ENCODE assay signal across 1 cellular context in the genomic region with DNA sequence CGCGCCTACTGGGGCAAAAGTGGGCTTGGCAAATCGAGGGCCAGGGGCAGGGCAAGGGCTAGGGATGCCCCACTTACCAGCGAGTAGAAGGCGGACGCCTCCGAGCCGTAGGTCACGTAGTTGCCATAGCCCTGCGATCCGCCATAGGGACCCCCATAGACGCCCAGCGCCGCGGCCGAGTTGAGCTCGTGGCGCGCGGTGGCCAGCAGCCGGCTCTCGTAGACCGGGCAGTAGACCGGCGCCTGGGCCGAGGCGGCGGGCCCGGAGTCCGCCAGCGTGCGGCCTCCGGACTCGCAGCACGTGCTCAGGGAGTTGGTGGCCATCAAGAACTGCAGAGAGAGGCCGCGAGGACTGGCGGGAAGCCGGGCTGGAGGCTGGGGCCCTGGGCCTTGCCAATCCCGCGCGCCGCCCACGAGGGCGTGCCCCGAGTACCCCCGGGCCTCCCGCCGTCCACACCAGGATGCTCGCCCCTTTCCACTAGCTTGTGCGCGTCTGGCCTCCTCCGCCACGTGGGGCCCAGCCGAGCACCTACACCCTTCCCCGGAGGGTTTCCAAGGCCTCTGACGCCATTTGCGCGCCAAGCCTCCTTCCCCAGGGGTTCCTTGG.
TF ChIP-seq lines count a peak whose summit lies in the region.

No MANE protein-coding gene starts in this region.

TF ChIP-seq in GM23338, 12 proteins besides CTCF, POLR2A, EP300 and RAD21 (continued from another document):
- TF ChIP-seq, protein P1, sequence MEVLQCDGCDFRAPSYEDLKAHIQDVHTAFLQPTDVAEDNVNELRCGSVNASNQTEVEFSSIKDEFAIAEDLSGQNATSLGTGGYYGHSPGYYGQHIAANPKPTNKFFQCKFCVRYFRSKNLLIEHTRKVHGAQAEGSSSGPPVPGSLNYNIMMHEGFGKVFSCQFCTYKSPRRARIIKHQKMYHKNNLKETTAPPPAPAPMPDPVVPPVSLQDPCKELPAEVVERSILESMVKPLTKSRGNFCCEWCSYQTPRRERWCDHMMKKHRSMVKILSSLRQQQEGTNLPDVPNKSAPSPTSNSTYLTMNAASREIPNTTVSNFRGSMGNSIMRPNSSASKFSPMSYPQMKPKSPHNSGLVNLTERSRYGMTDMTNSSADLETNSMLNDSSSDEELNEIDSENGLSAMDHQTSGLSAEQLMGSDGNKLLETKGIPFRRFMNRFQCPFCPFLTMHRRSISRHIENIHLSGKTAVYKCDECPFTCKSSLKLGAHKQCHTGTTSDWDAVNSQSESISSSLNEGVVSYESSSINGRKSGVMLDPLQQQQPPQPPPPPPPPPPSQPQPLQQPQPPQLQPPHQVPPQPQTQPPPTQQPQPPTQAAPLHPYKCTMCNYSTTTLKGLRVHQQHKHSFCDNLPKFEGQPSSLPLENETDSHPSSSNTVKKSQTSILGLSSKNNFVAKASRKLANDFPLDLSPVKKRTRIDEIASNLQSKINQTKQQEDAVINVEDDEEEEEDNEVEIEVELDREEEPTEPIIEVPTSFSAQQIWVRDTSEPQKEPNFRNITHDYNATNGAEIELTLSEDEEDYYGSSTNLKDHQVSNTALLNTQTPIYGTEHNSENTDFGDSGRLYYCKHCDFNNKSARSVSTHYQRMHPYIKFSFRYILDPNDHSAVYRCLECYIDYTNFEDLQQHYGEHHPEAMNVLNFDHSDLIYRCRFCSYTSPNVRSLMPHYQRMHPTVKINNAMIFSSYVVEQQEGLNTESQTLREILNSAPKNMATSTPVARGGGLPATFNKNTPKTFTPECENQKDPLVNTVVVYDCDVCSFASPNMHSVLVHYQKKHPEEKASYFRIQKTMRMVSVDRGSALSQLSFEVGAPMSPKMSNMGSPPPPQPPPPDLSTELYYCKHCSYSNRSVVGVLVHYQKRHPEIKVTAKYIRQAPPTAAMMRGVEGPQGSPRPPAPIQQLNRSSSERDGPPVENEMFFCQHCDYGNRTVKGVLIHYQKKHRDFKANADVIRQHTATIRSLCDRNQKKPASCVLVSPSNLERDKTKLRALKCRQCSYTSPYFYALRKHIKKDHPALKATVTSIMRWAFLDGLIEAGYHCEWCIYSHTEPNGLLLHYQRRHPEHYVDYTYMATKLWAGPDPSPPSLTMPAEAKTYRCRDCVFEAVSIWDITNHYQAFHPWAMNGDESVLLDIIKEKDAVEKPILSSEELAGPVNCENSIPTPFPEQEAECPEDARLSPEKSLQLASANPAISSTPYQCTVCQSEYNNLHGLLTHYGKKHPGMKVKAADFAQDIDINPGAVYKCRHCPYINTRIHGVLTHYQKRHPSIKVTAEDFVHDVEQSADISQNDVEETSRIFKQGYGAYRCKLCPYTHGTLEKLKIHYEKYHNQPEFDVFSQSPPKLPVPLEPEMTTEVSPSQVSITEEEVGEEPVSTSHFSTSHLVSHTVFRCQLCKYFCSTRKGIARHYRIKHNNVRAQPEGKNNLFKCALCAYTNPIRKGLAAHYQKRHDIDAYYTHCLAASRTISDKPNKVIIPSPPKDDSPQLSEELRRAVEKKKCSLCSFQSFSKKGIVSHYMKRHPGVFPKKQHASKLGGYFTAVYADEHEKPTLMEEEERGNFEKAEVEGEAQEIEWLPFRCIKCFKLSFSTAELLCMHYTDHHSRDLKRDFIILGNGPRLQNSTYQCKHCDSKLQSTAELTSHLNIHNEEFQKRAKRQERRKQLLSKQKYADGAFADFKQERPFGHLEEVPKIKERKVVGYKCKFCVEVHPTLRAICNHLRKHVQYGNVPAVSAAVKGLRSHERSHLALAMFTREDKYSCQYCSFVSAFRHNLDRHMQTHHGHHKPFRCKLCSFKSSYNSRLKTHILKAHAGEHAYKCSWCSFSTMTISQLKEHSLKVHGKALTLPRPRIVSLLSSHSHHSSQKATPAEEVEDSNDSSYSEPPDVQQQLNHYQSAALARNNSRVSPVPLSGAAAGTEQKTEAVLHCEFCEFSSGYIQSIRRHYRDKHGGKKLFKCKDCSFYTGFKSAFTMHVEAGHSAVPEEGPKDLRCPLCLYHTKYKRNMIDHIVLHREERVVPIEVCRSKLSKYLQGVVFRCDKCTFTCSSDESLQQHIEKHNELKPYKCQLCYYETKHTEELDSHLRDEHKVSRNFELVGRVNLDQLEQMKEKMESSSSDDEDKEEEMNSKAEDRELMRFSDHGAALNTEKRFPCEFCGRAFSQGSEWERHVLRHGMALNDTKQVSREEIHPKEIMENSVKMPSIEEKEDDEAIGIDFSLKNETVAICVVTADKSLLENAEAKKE (CRISPR knock-in tag; IDR thresholded peaks at IDR 0.05): no peak
- no peak for TF ChIP-seq EZH2phosphoT487 (IDR thresholded peaks at IDR 0.05; ENCODE audit: unreplicated experiment)
